Comparison of ENCODE assay signal across 19 cellular contexts in genomic region chr16:53103811-53104210, GRCh38. TPM values are rescaled to one million over a fixed set of nuclear protein-coding genes. Genes with fewer than 3 reads are reported as not detected.
A peak's percentile ranks its signal among the peaks of the same experiment; 100 is the strongest.
DNase-seq lines count a peak whose midpoint lies in the region; ATAC-seq, FAIRE-seq and TF ChIP-seq lines count a peak whose summit lies in the region.
"Had no signal": no experiment of that assay in that cellular context is flagged by ENCODE, and none has a peak within 500 bp of the region (broad histone marks: within the 10 kb centered on the region; RNA-seq: fewer than 3 reads in every experiment).

No MANE protein-coding gene starts in this region.

- H2AK5ac ChIP-seq in mesendoderm (ENCODE audit: low read length), result no peak overlapping the region

- H4K8ac ChIP-seq in mesendoderm (ENCODE audit: low read depth, low read length), result no peak overlapping the region

- H3K18ac ChIP-seq in mesendoderm (ENCODE audit: low read length), result no peak overlapping the region

- H3K4me1 ChIP-seq in HUES64 (ENCODE audit: insufficient read depth, low read length), result peaks cover 17% of the 10 kb centered on the region
- H3K4me1 ChIP-seq in mesendoderm (ENCODE audit: control insufficient read depth, low read depth, low read length), result peaks cover 3% of the 10 kb centered on the region
- peaks cover 7 to 9% of the 10 kb centered on the region in 2 donors for H3K4me1 ChIP-seq in uterus
- peaks cover 8 to 13% (median 12%) of the 10 kb centered on the region in 3 donors for H3K4me1 ChIP-seq in pancreas
- H3K4me1 ChIP-seq: BE2C had no signal

- no peaks in the 10 kb centered on the region for H3K79me1 ChIP-seq in mesendoderm (ENCODE audit: low read length)

- no peak for FAIRE-seq in pancreas (lab: Jason Lieb, UNC)
- FAIRE-seq: H54 had no signal

- no peak overlapping the region for H3K4me2 ChIP-seq in mesendoderm (ENCODE audit: low read length)

- H3K4me3 ChIP-seq in HUES64 (ENCODE audit: low read length) (no peak overlapping the region), mesendoderm (ENCODE audit: low read length) (no peak overlapping the region), uterus (no peak overlapping the region), pancreas (no peak overlapping the region)
- H3K4me3 ChIP-seq: MG63, Peyer's patch had no signal

- H3K9ac ChIP-seq in HUES64 (ENCODE audit: low read depth, low read length), result no peak overlapping the region
- no peak overlapping the region for H3K9ac ChIP-seq in mesendoderm (ENCODE audit: low read length)

- no peaks in the 10 kb centered on the region for H3K36me3 ChIP-seq in HUES64 (ENCODE audit: insufficient read depth, low read length)
- H3K36me3 ChIP-seq in mesendoderm (ENCODE audit: control insufficient read depth, insufficient read depth, low read length), result no peaks in the 10 kb centered on the region
- H3K36me3 ChIP-seq in uterus, result no peaks in the 10 kb centered on the region
- no peaks in the 10 kb centered on the region for H3K36me3 ChIP-seq in pancreas
- H3K36me3 ChIP-seq: Peyer's patch had no signal

- no peaks in the 10 kb centered on the region for H3K79me2 ChIP-seq in mesendoderm (ENCODE audit: control insufficient read depth, insufficient read depth, low read length)

- no peak for TF ChIP-seq POLR2A in uterus (IDR thresholded peaks at IDR 0.05)

- no peaks in the 10 kb centered on the region for H3K9me3 ChIP-seq in HUES64 (ENCODE audit: insufficient read depth, low read depth, low read length)
- H3K9me3 ChIP-seq in uterus, result no peaks in the 10 kb centered on the region
- H3K9me3 ChIP-seq in pancreas, result no peaks in the 10 kb centered on the region
- H3K9me3 ChIP-seq: BE2C, Peyer's patch had no signal

- peak overlapping the region; percentile 26; the same call in 1 of the 2 replicates for H3K27ac ChIP-seq in HUES64 (ENCODE audit: low read depth, low read length)
- H3K27ac ChIP-seq in VCaP, result peak overlapping the region; percentile 8; the same call in 1 of the 2 replicates
- no peak overlapping the region for H3K27ac ChIP-seq in mesendoderm (ENCODE audit: low read depth, low read length)
- peak overlapping the region; percentile 9 to 39 for H3K27ac ChIP-seq in uterus
- H3K27ac ChIP-seq in pancreas, result no peak overlapping the region
- H3K27ac ChIP-seq: Peyer's patch had no signal

- H3K56ac ChIP-seq in mesendoderm (ENCODE audit: low read length), result no peak overlapping the region

- no peaks in the 10 kb centered on the region for H3K27me3 ChIP-seq in HUES64 (ENCODE audit: insufficient read depth, low read length)
- H3K27me3 ChIP-seq in mesendoderm (ENCODE audit: insufficient read depth, low read length, poor library complexity), result no peaks in the 10 kb centered on the region
- H3K27me3 ChIP-seq in uterus, result no peaks in the 10 kb centered on the region
- no peaks in the 10 kb centered on the region for H3K27me3 ChIP-seq in pancreas
- H3K27me3 ChIP-seq: BE2C, MG63, Peyer's patch had no signal

- no peak overlapping the region for H3K23ac ChIP-seq in mesendoderm (ENCODE audit: low read length)

- intact Hi-C loops in uterus (cut with DNase I; ENCODE audit: low total_unique reads), result no loop called here
- intact Hi-C loops in pancreas (cut with DNase I), result no loop called here

- 84% methylated on average over 4 of the region's 4 CpGs for WGBS in HUES64
- no CpG with 5 or more reads among the region's 4 CpGs for WGBS in mesendoderm (ENCODE audit: extremely low coverage, insufficient coverage, low lambda C conversion rate)
- 65 to 68% methylated on average over 4 of the region's 4 CpGs for WGBS in pancreas, 2 donors

- H2BK5ac ChIP-seq in mesendoderm (ENCODE audit: low read length), result no peak overlapping the region

- TF ChIP-seq CTCF in VCaP (conservative IDR thresholded peaks at IDR 0.05) (no peak), uterus (IDR thresholded peaks at IDR 0.05) (no peak), pancreas (IDR thresholded peaks at IDR 0.05) (no peak)

- no peak overlapping the region for H2BK15ac ChIP-seq in mesendoderm (replicated peaks; ENCODE audit: low read depth)

- DNase-seq in mesendoderm (peak; percentile 69), uterus (no peak), pancreas (no peak)
- DNase-seq in activated effector memory CD4-positive, alpha-beta T cell treated with Interleukin-2 at 50 U/mL for 16 hours, result no peak
- DNase-seq: BE2C; CD4-positive, alpha-beta T cell; IMR-90; Karpas-422; MG63; NCI-H1092; NCI-H146; NCI-H2081; NCI-H524 treated with DMSO at 0.1 percent for 48 hours; Peyer's patch; Right ventricle myocardium superior had no signal

- no peak overlapping the region for H2BK120ac ChIP-seq in mesendoderm (ENCODE audit: low read depth, low read length)

- ATAC-seq in GM19324 (IDR thresholded peaks at IDR 0.05; ENCODE audit: low FRiP score, unreplicated experiment) (no peak), pancreas (no peak)

- no peak overlapping the region for H3K4ac ChIP-seq in mesendoderm (ENCODE audit: low read depth, low read length)

- H4K5ac ChIP-seq in mesendoderm (ENCODE audit: low read length), result no peak overlapping the region

RNA-seq across cellular contexts. Expression of gene CHD9, which starts 49.0 kb away (rescaled TPM):
- polyA plus RNA-seq in HUES64 (2013, experiment 1 of 2), result 24.1 TPM
- 24.9 TPM for polyA plus RNA-seq in HUES64 (2013, experiment 2 of 2)
- polyA plus RNA-seq in mesendoderm (2013, experiment 1 of 2), result 15.7 TPM
- polyA plus RNA-seq in mesendoderm (2013, experiment 2 of 2), result 15.7 TPM
- total RNA-seq in uterus (100 to 1,000 TPM in 3 of 4 donors, 10 to 100 TPM in 1; 46.9 to 174 (median 133) TPM), pancreas (10 to 100 TPM; 23.5 to 40.9 (median 30.8) TPM)
- polyA plus RNA-seq in pancreas, result 1 to 10 TPM; 7.2 to 9.9 TPM

RNA-seq across cellular contexts. Expression of gene CHD9NB, which starts 51.1 kb away (rescaled TPM):
- polyA plus RNA-seq in HUES64 (2013, experiment 1 of 2), result 6.0 TPM
- polyA plus RNA-seq in HUES64 (2013, experiment 2 of 2), result 4.3 TPM
- 0.65 TPM for polyA plus RNA-seq in mesendoderm (2013, experiment 1 of 2)
- 0.84 TPM for polyA plus RNA-seq in mesendoderm (2013, experiment 2 of 2)
- total RNA-seq in uterus, result 1 to 10 TPM in 3 of 4 donors, not detected in 1; 1.2 to 4.3 (median 4.1) TPM
- total RNA-seq in pancreas, result 1 to 10 TPM; 1.6 to 4.2 (median 2.9) TPM
- 10 to 100 TPM in 1 of 2 donors, 1 to 10 TPM in 1; 3.3 to 22.1 TPM for polyA plus RNA-seq in pancreas
- total RNA-seq: CD4-positive, alpha-beta T cell had no signal

Comparison
In these comparisons a context has a peak if more than half of its experiments do, and no peak if none do; other contexts are left out.
1. H3K27ac ChIP-seq: peak in HUES64 (single experiment), VCaP (single experiment) and uterus (2 of 2); none in mesendoderm (single experiment) and pancreas (0 of 4).